1 cellular context compared by ENCODE assay signal in the genomic region with DNA sequence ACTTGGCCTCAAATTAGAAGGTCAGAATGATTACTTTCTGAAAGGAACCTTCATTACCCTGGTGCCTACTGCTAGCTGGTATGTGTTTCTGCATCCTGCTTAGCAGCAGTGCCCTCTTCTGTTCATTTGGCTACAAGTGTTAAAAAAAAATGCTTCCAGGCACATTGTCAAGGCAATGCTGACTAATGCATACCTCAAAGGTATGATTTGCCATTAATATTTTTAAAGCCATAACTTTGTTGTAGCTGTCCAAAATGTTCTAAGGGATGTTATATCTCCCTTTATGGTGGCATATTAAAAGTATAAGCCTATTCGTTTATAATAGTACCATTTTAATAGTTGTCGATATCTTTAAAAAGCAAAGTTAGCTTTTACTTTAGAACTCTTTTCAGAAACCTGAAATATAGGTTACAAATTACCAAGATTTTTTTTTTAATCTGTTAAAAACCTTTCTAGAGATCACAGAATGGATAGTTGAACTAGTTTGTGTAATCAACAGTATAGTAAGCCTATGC.
TF ChIP-seq lines count a peak whose summit lies in the region.

No MANE protein-coding gene starts in this region.

TF ChIP-seq in HepG2, 621 proteins besides CTCF, POLR2A, EP300 and RAD21 (continues in another document):
- TF ChIP-seq, protein P1, sequence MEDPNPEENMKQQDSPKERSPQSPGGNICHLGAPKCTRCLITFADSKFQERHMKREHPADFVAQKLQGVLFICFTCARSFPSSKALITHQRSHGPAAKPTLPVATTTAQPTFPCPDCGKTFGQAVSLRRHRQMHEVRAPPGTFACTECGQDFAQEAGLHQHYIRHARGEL (CRISPR knock-in tag; IDR thresholded peaks at IDR 0.05): no peak
- no peak for TF ChIP-seq HDAC6 (IDR thresholded peaks at IDR 0.05; ENCODE audit: low read depth, low read length)
- TF ChIP-seq, protein P2, sequence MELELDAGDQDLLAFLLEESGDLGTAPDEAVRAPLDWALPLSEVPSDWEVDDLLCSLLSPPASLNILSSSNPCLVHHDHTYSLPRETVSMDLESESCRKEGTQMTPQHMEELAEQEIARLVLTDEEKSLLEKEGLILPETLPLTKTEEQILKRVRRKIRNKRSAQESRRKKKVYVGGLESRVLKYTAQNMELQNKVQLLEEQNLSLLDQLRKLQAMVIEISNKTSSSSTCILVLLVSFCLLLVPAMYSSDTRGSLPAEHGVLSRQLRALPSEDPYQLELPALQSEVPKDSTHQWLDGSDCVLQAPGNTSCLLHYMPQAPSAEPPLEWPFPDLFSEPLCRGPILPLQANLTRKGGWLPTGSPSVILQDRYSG (CRISPR knock-in tag; IDR thresholded peaks at IDR 0.05): no peak
- TF ChIP-seq, protein P3, sequence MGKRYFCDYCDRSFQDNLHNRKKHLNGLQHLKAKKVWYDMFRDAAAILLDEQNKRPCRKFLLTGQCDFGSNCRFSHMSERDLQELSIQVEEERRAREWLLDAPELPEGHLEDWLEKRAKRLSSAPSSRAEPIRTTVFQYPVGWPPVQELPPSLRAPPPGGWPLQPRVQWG (CRISPR knock-in tag; IDR thresholded peaks at IDR 0.05; ENCODE audit: borderline replicate concordance, low read depth): no peak
- no peak for TF ChIP-seq ELF4 (CRISPR knock-in tag; IDR thresholded peaks at IDR 0.05; ENCODE audit: borderline replicate concordance)
- no peak for TF ChIP-seq CCAR2 (optimal IDR thresholded peaks at IDR 0.05; ENCODE audit: low read depth, low read length)
- no peak for TF ChIP-seq ZNF562 (CRISPR knock-in tag; IDR thresholded peaks at IDR 0.05; ENCODE audit: borderline replicate concordance)
- 0 out of 2 replicates have a peak, but pooled peaks have one; percentile 23 for TF ChIP-seq SOX5 (CRISPR knock-in tag; IDR thresholded peaks at IDR 0.05; ENCODE audit: borderline replicate concordance)
- TF ChIP-seq, protein P4, sequence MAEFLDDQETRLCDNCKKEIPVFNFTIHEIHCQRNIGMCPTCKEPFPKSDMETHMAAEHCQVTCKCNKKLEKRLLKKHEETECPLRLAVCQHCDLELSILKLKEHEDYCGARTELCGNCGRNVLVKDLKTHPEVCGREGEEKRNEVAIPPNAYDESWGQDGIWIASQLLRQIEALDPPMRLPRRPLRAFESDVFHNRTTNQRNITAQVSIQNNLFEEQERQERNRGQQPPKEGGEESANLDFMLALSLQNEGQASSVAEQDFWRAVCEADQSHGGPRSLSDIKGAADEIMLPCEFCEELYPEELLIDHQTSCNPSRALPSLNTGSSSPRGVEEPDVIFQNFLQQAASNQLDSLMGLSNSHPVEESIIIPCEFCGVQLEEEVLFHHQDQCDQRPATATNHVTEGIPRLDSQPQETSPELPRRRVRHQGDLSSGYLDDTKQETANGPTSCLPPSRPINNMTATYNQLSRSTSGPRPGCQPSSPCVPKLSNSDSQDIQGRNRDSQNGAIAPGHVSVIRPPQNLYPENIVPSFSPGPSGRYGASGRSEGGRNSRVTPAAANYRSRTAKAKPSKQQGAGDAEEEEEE (CRISPR knock-in tag; IDR thresholded peaks at IDR 0.05; ENCODE audit: borderline replicate concordance): no peak
- TF ChIP-seq ZIK1 (CRISPR knock-in tag; IDR thresholded peaks at IDR 0.05; ENCODE audit: borderline replicate concordance, low read depth): no peak
- peak; percentile 84 for TF ChIP-seq MAFF (IDR thresholded peaks at IDR 0.05; ENCODE audit: low read depth, low read length)
- no peak for TF ChIP-seq HNRNPUL1 (IDR thresholded peaks at IDR 0.05; ENCODE audit: low read depth, low read length)
- no peak for TF ChIP-seq FOXC1 (CRISPR knock-in tag; IDR thresholded peaks at IDR 0.05; ENCODE audit: borderline replicate concordance)
- TF ChIP-seq, protein P5, sequence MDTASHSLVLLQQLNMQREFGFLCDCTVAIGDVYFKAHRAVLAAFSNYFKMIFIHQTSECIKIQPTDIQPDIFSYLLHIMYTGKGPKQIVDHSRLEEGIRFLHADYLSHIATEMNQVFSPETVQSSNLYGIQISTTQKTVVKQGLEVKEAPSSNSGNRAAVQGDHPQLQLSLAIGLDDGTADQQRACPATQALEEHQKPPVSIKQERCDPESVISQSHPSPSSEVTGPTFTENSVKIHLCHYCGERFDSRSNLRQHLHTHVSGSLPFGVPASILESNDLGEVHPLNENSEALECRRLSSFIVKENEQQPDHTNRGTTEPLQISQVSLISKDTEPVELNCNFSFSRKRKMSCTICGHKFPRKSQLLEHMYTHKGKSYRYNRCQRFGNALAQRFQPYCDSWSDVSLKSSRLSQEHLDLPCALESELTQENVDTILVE (CRISPR knock-in tag; IDR thresholded peaks at IDR 0.05): 0 out of 2 replicates have a peak, but pooled peaks have one; percentile 57
- no peak for TF ChIP-seq ZNF232 (CRISPR knock-in tag; IDR thresholded peaks at IDR 0.05; ENCODE audit: borderline replicate concordance)
- 0 out of 2 replicates have a peak, but pooled peaks have one; percentile 33 for TF ChIP-seq ZNF205 (CRISPR knock-in tag; IDR thresholded peaks at IDR 0.05)
- 0 out of 2 replicates have a peak, but pooled peaks have one; percentile 37 for TF ChIP-seq KLF6 (CRISPR knock-in tag; IDR thresholded peaks at IDR 0.05)
- TF ChIP-seq, protein P6, sequence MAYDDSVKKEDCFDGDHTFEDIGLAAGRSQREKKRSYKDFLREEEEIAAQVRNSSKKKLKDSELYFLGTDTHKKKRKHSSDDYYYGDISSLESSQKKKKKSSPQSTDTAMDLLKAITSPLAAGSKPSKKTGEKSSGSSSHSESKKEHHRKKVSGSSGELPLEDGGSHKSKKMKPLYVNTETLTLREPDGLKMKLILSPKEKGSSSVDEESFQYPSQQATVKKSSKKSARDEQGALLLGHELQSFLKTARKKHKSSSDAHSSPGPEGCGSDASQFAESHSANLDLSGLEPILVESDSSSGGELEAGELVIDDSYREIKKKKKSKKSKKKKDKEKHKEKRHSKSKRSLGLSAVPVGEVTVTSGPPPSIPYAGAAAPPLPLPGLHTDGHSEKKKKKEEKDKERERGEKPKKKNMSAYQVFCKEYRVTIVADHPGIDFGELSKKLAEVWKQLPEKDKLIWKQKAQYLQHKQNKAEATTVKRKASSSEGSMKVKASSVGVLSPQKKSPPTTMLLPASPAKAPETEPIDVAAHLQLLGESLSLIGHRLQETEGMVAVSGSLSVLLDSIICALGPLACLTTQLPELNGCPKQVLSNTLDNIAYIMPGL (CRISPR knock-in tag; IDR thresholded peaks at IDR 0.05; ENCODE audit: borderline replicate concordance in 1 of 2, low read depth in 1 of 2): peak in 1 of 2 experiments; percentile 45; a peak in 1 of 4 replicates
- no peak for TF ChIP-seq EEA1 (CRISPR knock-in tag; IDR thresholded peaks at IDR 0.05; ENCODE audit: borderline replicate concordance)
- no peak for TF ChIP-seq ZNF570 (CRISPR knock-in tag; IDR thresholded peaks at IDR 0.05; ENCODE audit: borderline replicate concordance)
- no peak for TF ChIP-seq KDM3A (CRISPR knock-in tag; IDR thresholded peaks at IDR 0.05; ENCODE audit: low read depth)
- no peak for TF ChIP-seq NR2F6 (IDR thresholded peaks at IDR 0.05)
- TF ChIP-seq NR2F6 (CRISPR knock-in tag; IDR thresholded peaks at IDR 0.05): no peak
- TF ChIP-seq ZNF12 (CRISPR knock-in tag; IDR thresholded peaks at IDR 0.05): peak; percentile 42; the same call in 1 of the 2 replicates
- no peak for TF ChIP-seq ARID2 (CRISPR knock-in tag; IDR thresholded peaks at IDR 0.05; ENCODE audit: borderline replicate concordance)
- TF ChIP-seq ZNF296 (CRISPR knock-in tag; conservative IDR thresholded peaks at IDR 0.05): no peak
- peak; percentile 63; the same call in 1 of the 2 replicates for TF ChIP-seq ZNF230 (CRISPR knock-in tag; IDR thresholded peaks at IDR 0.05)
- no peak for TF ChIP-seq TCF12 (IDR thresholded peaks at IDR 0.05)
- TF ChIP-seq TCF12 (CRISPR knock-in tag; IDR thresholded peaks at IDR 0.05): no peak
- no peak for TF ChIP-seq ZNF136 (CRISPR knock-in tag; IDR thresholded peaks at IDR 0.05; ENCODE audit: low read depth)
- no peak for TF ChIP-seq SUZ12 (IDR thresholded peaks at IDR 0.05; ENCODE audit: low read depth, low read length)
- 0 out of 2 replicates have a peak, but pooled peaks have one; percentile 53 for TF ChIP-seq ZSCAN9 (CRISPR knock-in tag; IDR thresholded peaks at IDR 0.05; ENCODE audit: borderline replicate concordance)
- TF ChIP-seq SMC3 (IDR thresholded peaks at IDR 0.05; ENCODE audit: low read length): peak; percentile 91
- no peak for TF ChIP-seq ZNF607 (CRISPR knock-in tag; IDR thresholded peaks at IDR 0.05; ENCODE audit: borderline replicate concordance)
- TF ChIP-seq ZKSCAN8 (CRISPR knock-in tag; IDR thresholded peaks at IDR 0.05; ENCODE audit: borderline replicate concordance): peak; percentile 41; the same call in 1 of the 2 replicates
- 0 out of 2 replicates have a peak, but pooled peaks have one; percentile 60 for TF ChIP-seq ERF (CRISPR knock-in tag; IDR thresholded peaks at IDR 0.05)
- 0 out of 2 replicates have a peak, but pooled peaks have one; percentile 43 for TF ChIP-seq PPARG (CRISPR knock-in tag; conservative IDR thresholded peaks at IDR 0.05)
- no peak for TF ChIP-seq KAT7 (CRISPR knock-in tag; IDR thresholded peaks at IDR 0.05; ENCODE audit: borderline replicate concordance)
- TF ChIP-seq, protein P7, sequence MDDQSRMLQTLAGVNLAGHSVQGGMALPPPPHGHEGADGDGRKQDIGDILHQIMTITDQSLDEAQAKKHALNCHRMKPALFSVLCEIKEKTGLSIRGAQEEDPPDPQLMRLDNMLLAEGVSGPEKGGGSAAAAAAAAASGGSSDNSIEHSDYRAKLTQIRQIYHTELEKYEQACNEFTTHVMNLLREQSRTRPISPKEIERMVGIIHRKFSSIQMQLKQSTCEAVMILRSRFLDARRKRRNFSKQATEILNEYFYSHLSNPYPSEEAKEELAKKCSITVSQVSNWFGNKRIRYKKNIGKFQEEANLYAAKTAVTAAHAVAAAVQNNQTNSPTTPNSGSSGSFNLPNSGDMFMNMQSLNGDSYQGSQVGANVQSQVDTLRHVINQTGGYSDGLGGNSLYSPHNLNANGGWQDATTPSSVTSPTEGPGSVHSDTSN (CRISPR knock-in tag; IDR thresholded peaks at IDR 0.05; ENCODE audit: borderline replicate concordance): no peak
- TF ChIP-seq, protein P8, sequence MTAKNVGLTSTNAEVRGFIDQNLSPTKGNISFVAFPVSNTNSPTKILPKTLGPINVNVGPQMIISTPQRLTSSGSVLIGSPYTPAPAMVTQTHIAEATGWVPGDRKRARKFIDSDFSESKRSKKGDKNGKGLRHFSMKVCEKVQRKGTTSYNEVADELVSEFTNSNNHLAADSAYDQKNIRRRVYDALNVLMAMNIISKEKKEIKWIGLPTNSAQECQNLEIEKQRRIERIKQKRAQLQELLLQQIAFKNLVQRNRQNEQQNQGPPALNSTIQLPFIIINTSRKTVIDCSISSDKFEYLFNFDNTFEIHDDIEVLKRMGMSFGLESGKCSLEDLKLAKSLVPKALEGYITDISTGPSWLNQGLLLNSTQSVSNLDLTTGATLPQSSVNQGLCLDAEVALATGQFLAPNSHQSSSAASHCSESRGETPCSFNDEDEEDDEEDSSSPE (CRISPR knock-in tag; IDR thresholded peaks at IDR 0.05): no peak
- no peak for TF ChIP-seq CREM (IDR thresholded peaks at IDR 0.05)
- no peak for TF ChIP-seq CREM (CRISPR knock-in tag; IDR thresholded peaks at IDR 0.05)
- no peak for TF ChIP-seq ZNF343 (CRISPR knock-in tag; IDR thresholded peaks at IDR 0.05)
- TF ChIP-seq SAP130 (CRISPR knock-in tag; IDR thresholded peaks at IDR 0.05; ENCODE audit: low read depth): peak; percentile 46; the same call in 1 of the 2 replicates
- no peak for TF ChIP-seq CHD4 (IDR thresholded peaks at IDR 0.05; ENCODE audit: borderline replicate concordance, low read length)
- TF ChIP-seq ISL2 (CRISPR knock-in tag; IDR thresholded peaks at IDR 0.05): no peak
- TF ChIP-seq ZNF614 (CRISPR knock-in tag; IDR thresholded peaks at IDR 0.05; ENCODE audit: borderline replicate concordance): 0 out of 2 replicates have a peak, but pooled peaks have one; percentile 32
- no peak for TF ChIP-seq ZNF747 (CRISPR knock-in tag; IDR thresholded peaks at IDR 0.05; ENCODE audit: borderline replicate concordance)
- 0 out of 2 replicates have a peak, but pooled peaks have one; percentile 31 for TF ChIP-seq MIXL1 (CRISPR knock-in tag; IDR thresholded peaks at IDR 0.05)
- TF ChIP-seq MXD4 (CRISPR knock-in tag; IDR thresholded peaks at IDR 0.05): no peak
- TF ChIP-seq, protein P9, sequence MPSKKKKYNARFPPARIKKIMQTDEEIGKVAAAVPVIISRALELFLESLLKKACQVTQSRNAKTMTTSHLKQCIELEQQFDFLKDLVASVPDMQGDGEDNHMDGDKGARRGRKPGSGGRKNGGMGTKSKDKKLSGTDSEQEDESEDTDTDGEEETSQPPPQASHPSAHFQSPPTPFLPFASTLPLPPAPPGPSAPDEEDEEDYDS (CRISPR knock-in tag; IDR thresholded peaks at IDR 0.05): peak; percentile 35; the same call in 1 of the 2 replicates
- 0 out of 2 replicates have a peak, but pooled peaks have one; percentile 49 for TF ChIP-seq KAT8 (CRISPR knock-in tag; IDR thresholded peaks at IDR 0.05)
- TF ChIP-seq, protein P10, sequence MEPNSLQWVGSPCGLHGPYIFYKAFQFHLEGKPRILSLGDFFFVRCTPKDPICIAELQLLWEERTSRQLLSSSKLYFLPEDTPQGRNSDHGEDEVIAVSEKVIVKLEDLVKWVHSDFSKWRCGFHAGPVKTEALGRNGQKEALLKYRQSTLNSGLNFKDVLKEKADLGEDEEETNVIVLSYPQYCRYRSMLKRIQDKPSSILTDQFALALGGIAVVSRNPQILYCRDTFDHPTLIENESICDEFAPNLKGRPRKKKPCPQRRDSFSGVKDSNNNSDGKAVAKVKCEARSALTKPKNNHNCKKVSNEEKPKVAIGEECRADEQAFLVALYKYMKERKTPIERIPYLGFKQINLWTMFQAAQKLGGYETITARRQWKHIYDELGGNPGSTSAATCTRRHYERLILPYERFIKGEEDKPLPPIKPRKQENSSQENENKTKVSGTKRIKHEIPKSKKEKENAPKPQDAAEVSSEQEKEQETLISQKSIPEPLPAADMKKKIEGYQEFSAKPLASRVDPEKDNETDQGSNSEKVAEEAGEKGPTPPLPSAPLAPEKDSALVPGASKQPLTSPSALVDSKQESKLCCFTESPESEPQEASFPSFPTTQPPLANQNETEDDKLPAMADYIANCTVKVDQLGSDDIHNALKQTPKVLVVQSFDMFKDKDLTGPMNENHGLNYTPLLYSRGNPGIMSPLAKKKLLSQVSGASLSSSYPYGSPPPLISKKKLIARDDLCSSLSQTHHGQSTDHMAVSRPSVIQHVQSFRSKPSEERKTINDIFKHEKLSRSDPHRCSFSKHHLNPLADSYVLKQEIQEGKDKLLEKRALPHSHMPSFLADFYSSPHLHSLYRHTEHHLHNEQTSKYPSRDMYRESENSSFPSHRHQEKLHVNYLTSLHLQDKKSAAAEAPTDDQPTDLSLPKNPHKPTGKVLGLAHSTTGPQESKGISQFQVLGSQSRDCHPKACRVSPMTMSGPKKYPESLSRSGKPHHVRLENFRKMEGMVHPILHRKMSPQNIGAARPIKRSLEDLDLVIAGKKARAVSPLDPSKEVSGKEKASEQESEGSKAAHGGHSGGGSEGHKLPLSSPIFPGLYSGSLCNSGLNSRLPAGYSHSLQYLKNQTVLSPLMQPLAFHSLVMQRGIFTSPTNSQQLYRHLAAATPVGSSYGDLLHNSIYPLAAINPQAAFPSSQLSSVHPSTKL (CRISPR knock-in tag; IDR thresholded peaks at IDR 0.05): 0 out of 2 replicates have a peak, but pooled peaks have one; percentile 30
- TF ChIP-seq MAFK (conservative IDR thresholded peaks at IDR 0.05 in 1 of 2, IDR thresholded peaks at IDR 0.05 in 1 of 2; ENCODE audit: low read length in 2 of 2): peak; percentile 75
- TF ChIP-seq, protein P11, sequence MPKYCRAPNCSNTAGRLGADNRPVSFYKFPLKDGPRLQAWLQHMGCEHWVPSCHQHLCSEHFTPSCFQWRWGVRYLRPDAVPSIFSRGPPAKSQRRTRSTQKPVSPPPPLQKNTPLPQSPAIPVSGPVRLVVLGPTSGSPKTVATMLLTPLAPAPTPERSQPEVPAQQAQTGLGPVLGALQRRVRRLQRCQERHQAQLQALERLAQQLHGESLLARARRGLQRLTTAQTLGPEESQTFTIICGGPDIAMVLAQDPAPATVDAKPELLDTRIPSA (CRISPR knock-in tag; IDR thresholded peaks at IDR 0.05; ENCODE audit: borderline replicate concordance): no peak
